In the genomic region with DNA sequence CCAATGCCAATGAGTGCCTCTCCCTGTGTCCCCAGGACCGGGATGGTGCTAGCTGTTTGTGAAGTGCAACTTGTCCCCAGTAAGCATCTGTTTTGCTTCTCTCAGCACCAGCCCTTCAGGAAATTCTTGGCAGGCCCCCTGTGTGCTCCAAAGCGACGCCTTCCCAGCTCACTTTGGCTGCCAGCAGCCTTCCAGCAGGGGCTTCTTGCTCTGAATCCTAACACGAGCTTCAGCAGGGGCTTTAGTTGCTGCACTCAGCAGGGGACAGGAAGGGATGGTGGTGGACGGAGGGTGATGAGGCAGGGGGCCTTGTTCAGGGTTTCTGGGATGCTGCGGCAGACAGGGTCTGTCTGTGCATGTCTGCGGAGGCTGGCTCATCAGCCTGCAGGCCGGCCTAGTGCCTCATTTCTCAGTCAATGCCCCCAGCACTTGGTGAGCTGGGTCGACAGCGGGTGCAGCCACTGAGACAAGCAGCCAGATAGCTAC, we compare ENCODE assay signal across 15 cellular contexts.
DNase-seq lines count a peak whose midpoint lies in the region; ATAC-seq and TF ChIP-seq lines count a peak whose summit lies in the region.
"Had no signal": no experiment of that assay in that cellular context is flagged by ENCODE, and none has a peak within 500 bp of the region (broad histone marks: within the 10 kb centered on the region; RNA-seq: fewer than 3 reads in every experiment).

No MANE protein-coding gene starts in this region.

- H4K20me1 ChIP-seq in H9 (ENCODE audit: control insufficient read depth, insufficient read depth, insufficient read length), result peaks cover 2% of the 10 kb centered on the region

- H2BK15ac ChIP-seq in H9 (ENCODE audit: low read depth, low read length), result no peak overlapping the region

- no peak overlapping the region for H3K56ac ChIP-seq in H9 (ENCODE audit: insufficient read length, low read depth, low read length)

- ATAC-seq in GM18861 (IDR thresholded peaks at IDR 0.05; ENCODE audit: unreplicated experiment), result no peak

- peak overlapping the region in 2 of 3 experiments; percentile 49 to 65; a peak in 2 of 7 replicates for H3K27ac Mint-ChIP-seq in H9
- H3K27ac Mint-ChIP-seq: activated B cell treated with CpG ODN at 0.5 μM for 24 hours had no signal

- no CpG with 5 or more reads among the region's 10 CpGs for WGBS in H9 (ENCODE audit: extremely low coverage, insufficient read length, low lambda C conversion rate)
- 29 to 42% methylated on average over 10 of the region's 10 CpGs for WGBS in ectodermal cell, 2 experiments

- H3K23ac ChIP-seq in H9 (ENCODE audit: insufficient read length, low read depth, low read length), result no peak overlapping the region

- no peak overlapping the region for H3K9ac ChIP-seq in H9 (ENCODE audit: extremely low read depth, insufficient read length, low read length)

- H3K4me3 Mint-ChIP-seq in H9, result no peak overlapping the region
- H3K4me3 Mint-ChIP-seq: activated B cell treated with CpG ODN at 0.5 μM for 24 hours had no signal

- H3K79me2 ChIP-seq in H9 (ENCODE audit: insufficient read depth, low read length), result no peaks in the 10 kb centered on the region

- peaks cover 24 to 27% of the 10 kb centered on the region in 2 experiments for H3K4me1 Mint-ChIP-seq in H9

- H3K4ac ChIP-seq in H9 (ENCODE audit: low read depth, low read length), result no peak overlapping the region

- H2AK5ac ChIP-seq in H9 (ENCODE audit: insufficient read length, low read length), result no peak overlapping the region

- H2BK12ac ChIP-seq in H9 (ENCODE audit: insufficient read length, low read depth, low read length), result no peak overlapping the region

- no peak; the same call in 2 of the 3 replicates for TF ChIP-seq CTCF in H9 (conservative IDR thresholded peaks at IDR 0.05)
- TF ChIP-seq CTCF in GM13977 (IDR thresholded peaks at IDR 0.05; ENCODE audit: extremely low read depth, insufficient read depth, missing control alignments), result no peak

- no peak overlapping the region for H3T11ph ChIP-seq in H9 (ENCODE audit: low read length)

- H2BK20ac ChIP-seq in H9 (ENCODE audit: low read depth, low read length, poor library complexity, severe bottlenecking), result no peak overlapping the region

- peaks cover 0 to 18% (median 0%) of the 10 kb centered on the region in 3 experiments; a peak in 3 of 7 replicates for H3K36me3 Mint-ChIP-seq in H9 (ENCODE audit: insufficient read depth in 1 of 3, low read depth in 3 of 3)

- no peak overlapping the region for H3K4me2 ChIP-seq in H9 (ENCODE audit: insufficient read depth, insufficient read length, low read length)

- H2BK5ac ChIP-seq in H9 (ENCODE audit: insufficient read length, low read length), result no peak overlapping the region

- H3K79me1 ChIP-seq in H9 (ENCODE audit: insufficient read depth, low read depth, low read length, poor library complexity, severe bottlenecking), result no peaks in the 10 kb centered on the region

- no peaks in the 10 kb centered on the region for H3K36me3 ChIP-seq in ectodermal cell (ENCODE audit: control insufficient read depth, insufficient read depth, low read length)
- H3K36me3 ChIP-seq: brain microvascular endothelial cell, thoracic aorta had no signal

- in situ Hi-C loops in GM13977 (cut with MboI; ENCODE audit: low pct_unique_long_range_greater_than_20kb, low sequenced_read_pairs, unreplicated experiment), result no loop called here

- H4K5ac ChIP-seq in H9 (ENCODE audit: insufficient read length, low read depth, low read length), result no peak overlapping the region

- DNase-seq in H9, result peak; percentile 47
- DNase-seq in left kidney (ENCODE audit: low read depth, low spot score), result peak; percentile 56
- DNase-seq in retina, result peak; percentile 66
- no peak for DNase-seq in GM13977 (ENCODE audit: low spot score)
- DNase-seq in kidney glomerular epithelial cell (lab: John Stamatoyannopoulos, UW), result no peak
- no peak for DNase-seq in HCEC 1CT
- DNase-seq: activated B cell treated with CpG ODN at 0.5 μM for 24 hours; activated naive CD4-positive, alpha-beta T cell; brain microvascular endothelial cell; Calu3; NCI-H146; NCI-H345 had no signal

- no peak overlapping the region for H3K14ac ChIP-seq in H9 (ENCODE audit: insufficient read depth, low read length)

- no peak overlapping the region for H3K18ac ChIP-seq in H9 (ENCODE audit: insufficient read length, low read depth, low read length)

- H3K27me3 Mint-ChIP-seq in H9 (ENCODE audit: low read depth), result peaks cover 26% of the 10 kb centered on the region

- H3K27me3 ChIP-seq in H9 (ENCODE audit: insufficient read depth, low read length) (no peaks in the 10 kb centered on the region), ectodermal cell (ENCODE audit: control insufficient read depth, insufficient read depth, low read length, poor library complexity, severe bottlenecking) (no peaks in the 10 kb centered on the region)

- H2BK120ac ChIP-seq in H9 (ENCODE audit: low read depth, low read length, poor library complexity, severe bottlenecking), result no peak overlapping the region

- H3K27ac ChIP-seq in H9 (ENCODE audit: insufficient read length, low read depth, low read length) (no peak overlapping the region), ectodermal cell (ENCODE audit: insufficient read depth, low read depth, low read length, poor library complexity, severe bottlenecking) (peak overlapping the region; percentile 4)
- H3K27ac ChIP-seq: brain microvascular endothelial cell, thoracic aorta had no signal

- no peak overlapping the region for H4K8ac ChIP-seq in H9 (replicated peaks; ENCODE audit: insufficient read length, low read depth, low read length)

- H4K91ac ChIP-seq in H9 (ENCODE audit: insufficient read length, low read depth, low read length), result no peak overlapping the region

- H2AFZ ChIP-seq in H9 (ENCODE audit: low read length), result no peak overlapping the region

- no peaks in the 10 kb centered on the region for H3K23me2 ChIP-seq in H9 (ENCODE audit: insufficient read length, low read depth, low read length, poor library complexity, severe bottlenecking)

- H3K4me1 ChIP-seq in H9 (ENCODE audit: insufficient read depth, low read length) (peaks cover 4% of the 10 kb centered on the region; the same call in 1 of the 2 replicates), ectodermal cell (ENCODE audit: control insufficient read depth, insufficient read depth, low read length) (peaks cover 36% of the 10 kb centered on the region)

- no peaks in the 10 kb centered on the region for H3K9me3 ChIP-seq in H9 (ENCODE audit: control insufficient read depth, low read depth, low read length)
- H3K9me3 ChIP-seq in ectodermal cell (ENCODE audit: control insufficient read depth, low read length), result no peaks in the 10 kb centered on the region
- H3K9me3 ChIP-seq: thoracic aorta had no signal

- H3K4me3 ChIP-seq in ectodermal cell (ENCODE audit: insufficient read depth, low read depth, low read length), result no peak overlapping the region
- H3K4me3 ChIP-seq: thoracic aorta had no signal

- H3K9me3 Mint-ChIP-seq in H9, result peaks cover 0 to 5% of the 10 kb centered on the region in 2 experiments; a peak in 1 of 5 replicates
- H3K9me3 Mint-ChIP-seq: activated B cell treated with CpG ODN at 0.5 μM for 24 hours had no signal

Comparison
In these comparisons a context has a peak if more than half of its experiments do, and no peak if none do; other contexts are left out.
1. DNase-seq: peak in H9 (single experiment), left kidney (single experiment) and retina (single experiment); none in GM13977 (single experiment), kidney glomerular epithelial cell (single experiment) and HCEC 1CT (single experiment).